In genomic region chr13:23610187-23610576, GRCh38 we compare ENCODE assay signal across 10 cellular contexts. TPM values are rescaled to one million over a fixed set of nuclear protein-coding genes. Genes with fewer than 3 reads are reported as not detected.
DNase-seq lines count a peak whose midpoint lies in the region; ATAC-seq and TF ChIP-seq lines count a peak whose summit lies in the region.
"Had no signal": no experiment of that assay in that cellular context is flagged by ENCODE, and none has a peak within 500 bp of the region (broad histone marks: within the 10 kb centered on the region; RNA-seq: fewer than 3 reads in every experiment).

No MANE protein-coding gene starts in this region.

- no peak overlapping the region for H2AFZ ChIP-seq in IMR-90 (replicated peaks; ENCODE audit: low read length, poor library complexity)

- H3K79me1 ChIP-seq in IMR-90 (ENCODE audit: low read depth in 1 of 2, low read length in 2 of 2), result peaks cover 4 to 13% of the 10 kb centered on the region in 2 experiments; a peak in 2 of 4 replicates

- H3K4me2 ChIP-seq in IMR-90 (ENCODE audit: low read depth, low read length), result peak overlapping the region; percentile 84
- H3K4me2 ChIP-seq: SK-N-SH had no signal

- DNase-seq in IMR-90 (peak; percentile 35), fibroblast of peridontal ligament (ENCODE audit: extremely low read depth) (peak; percentile 35), HAP-1 (ENCODE audit: low spot score in 2 of 2) (no peak), T1000 (lab: John Stamatoyannopoulos, UW) (no peak), middle frontal gyrus (ENCODE audit: extremely low spot score, low spot score) (no peak)
- DNase-seq: posterior cingulate gyrus, SK-N-SH had no signal

- 0 out of 2 replicates have a peak overlapping the region, but pooled peaks have one; percentile 6 for H3K4ac ChIP-seq in IMR-90 (ENCODE audit: low read depth, low read length)

- no peaks in the 10 kb centered on the region for H3K27me3 ChIP-seq in IMR-90 (ENCODE audit: control insufficient read depth, insufficient read depth, low read length)
- H3K27me3 ChIP-seq in rectal smooth muscle tissue (ENCODE audit: control insufficient read depth, insufficient read depth, low read length), result no peaks in the 10 kb centered on the region
- H3K27me3 ChIP-seq in HAP-1 (ENCODE audit: low read depth), result no peaks in the 10 kb centered on the region

- H3K23ac ChIP-seq in IMR-90 (ENCODE audit: low read depth, low read length), result 0 out of 2 replicates have a peak overlapping the region, but pooled peaks have one; percentile 6

- TF ChIP-seq POLR2A in IMR-90 (IDR thresholded peaks at IDR 0.05; ENCODE audit: low read depth, low read length), result no peak

- peaks cover 24% of the 10 kb centered on the region; the same call in 1 of the 2 replicates for H3K36me3 ChIP-seq in IMR-90 (ENCODE audit: control insufficient read depth, insufficient read depth, low read length)
- no peaks in the 10 kb centered on the region for H3K36me3 ChIP-seq in rectal smooth muscle tissue (ENCODE audit: control insufficient read depth, insufficient read depth, low read length)
- no peaks in the 10 kb centered on the region for H3K36me3 ChIP-seq in HAP-1 (replicated peaks)

- no TSS peak for BruUV-seq in IMR-90 (replicated peaks; lab: Mats Ljungman, UMichigan)

- no peak overlapping the region for H2BK20ac ChIP-seq in IMR-90 (ENCODE audit: low read depth, low read length)

- H3K4me3 ChIP-seq in GM08714 (ENCODE audit: low read length) (peak overlapping the region; percentile 52; the same call in 1 of the 2 replicates), IMR-90 (ENCODE audit: insufficient read depth, low read depth, low read length) (no peak overlapping the region), rectal smooth muscle tissue (ENCODE audit: low read length) (peak overlapping the region; percentile 11), HAP-1 (no peak overlapping the region)

- no peak for TF ChIP-seq CTCF in IMR-90 (conservative IDR thresholded peaks at IDR 0.05; ENCODE audit: low read depth, low read length)

- H3K4me1 ChIP-seq in IMR-90 (ENCODE audit: control insufficient read depth, insufficient read depth, low read length) (peaks cover 18% of the 10 kb centered on the region), rectal smooth muscle tissue (ENCODE audit: control insufficient read depth, insufficient read depth, low read length) (peaks cover 9% of the 10 kb centered on the region), HAP-1 (peaks cover 22% of the 10 kb centered on the region)

- H2AK9ac ChIP-seq in IMR-90 (replicated peaks; ENCODE audit: low read depth, low read length, poor library complexity), result no peak overlapping the region

- ATAC-seq in IMR-90 (ENCODE audit: low read depth) (peak; percentile 6), GM18520 (IDR thresholded peaks at IDR 0.05; ENCODE audit: unreplicated experiment) (no peak)

- H4K5ac ChIP-seq in IMR-90 (ENCODE audit: low read depth, low read length), result peak overlapping the region; percentile 89

- WGBS in IMR-90 (ENCODE audit: extremely low coverage in 2 of 2, insufficient read length in 1 of 2), 2 experiments, result no CpG with 5 or more reads among the region's 1 CpG

- H3K27ac ChIP-seq in IMR-90 (ENCODE audit: insufficient read depth, low read length), result peak overlapping the region; percentile 77
- H3K27ac ChIP-seq in rectal smooth muscle tissue (ENCODE audit: low read depth, low read length), result no peak overlapping the region

- no peaks in the 10 kb centered on the region for H4K20me1 ChIP-seq in IMR-90 (ENCODE audit: insufficient read depth, low read length)

- no peak overlapping the region for H3K9ac ChIP-seq in IMR-90 (ENCODE audit: low read depth, low read length)
- no peak overlapping the region for H3K9ac ChIP-seq in rectal smooth muscle tissue (ENCODE audit: low read length)
- H3K9ac ChIP-seq: SK-N-SH had no signal

- no peak overlapping the region for H2AK5ac ChIP-seq in IMR-90 (ENCODE audit: low read depth, low read length)

- no peak overlapping the region for H2BK15ac ChIP-seq in IMR-90 (ENCODE audit: low read depth, low read length)

- peak overlapping the region; percentile 44 for H2BK120ac ChIP-seq in IMR-90 (ENCODE audit: low read depth, low read length)

- H3K14ac ChIP-seq in IMR-90 (replicated peaks; ENCODE audit: low read depth, low read length), result peak overlapping the region; percentile 5; the same call in 1 of the 2 replicates

- POLR2A ChIA-PET in IMR-90 (lab: Charles Lee; ENCODE audit: unreplicated experiment), result interaction anchor here (1.3 kb wide), 1 partner anchor 279 kb away, joined by 3 read pairs; the partner anchor contains the start of gene MIPEP

- dilution Hi-C loops in IMR-90 (cut with HindIII; ENCODE audit: low sequenced_read_pairs, unreplicated experiment), result no loop called here

- H3K9me3 ChIP-seq in IMR-90 (ENCODE audit: control insufficient read depth, insufficient read depth, low read length) (no peaks in the 10 kb centered on the region), HAP-1 (no peaks in the 10 kb centered on the region)
- H3K9me3 ChIP-seq: SK-N-SH had no signal

- H3K9me1 ChIP-seq in IMR-90 (ENCODE audit: insufficient read depth, low read length), result peaks cover 8% of the 10 kb centered on the region; the same call in 1 of the 2 replicates

- in situ Hi-C loops in IMR-90 (cut with MboI; ENCODE audit: low sequenced_read_pairs) (no loop called here), HAP-1 (cut with MboI; ENCODE audit: low sequenced_read_pairs) (no loop called here)

- peak overlapping the region in 1 of 2 experiments; percentile 33; a peak in 2 of 4 replicates for H4K8ac ChIP-seq in IMR-90 (ENCODE audit: low read depth in 2 of 2, low read length in 2 of 2)

- H3K56ac ChIP-seq in IMR-90 (ENCODE audit: extremely low read depth, insufficient read depth, low read length), result no peak overlapping the region

- CTCF ChIA-PET in IMR-90 (lab: Yijun Ruan, JAX), result no interaction called here

- TF ChIP-seq RAD21 in IMR-90 (IDR thresholded peaks at IDR 0.05; ENCODE audit: low read length), result no peak

- peak overlapping the region; percentile 75 for H2BK5ac ChIP-seq in IMR-90 (ENCODE audit: low read depth, low read length, poor library complexity, severe bottlenecking)

- intact Hi-C loops in IMR-90 (cut with micrococcal nuclease), result no loop called here

- H4K91ac ChIP-seq in IMR-90 (ENCODE audit: insufficient read depth, low read depth, low read length), result peak overlapping the region; percentile 2

- peak overlapping the region; percentile 94 for H3K18ac ChIP-seq in IMR-90 (ENCODE audit: low read depth, low read length)

TF ChIP-seq in IMR-90, 13 proteins besides CTCF, POLR2A, EP300 and RAD21:
- TF ChIP-seq USF2 (IDR thresholded peaks at IDR 0.05; ENCODE audit: low read depth, low read length) (no peak), CHD1 (IDR thresholded peaks at IDR 0.05; ENCODE audit: low read depth, low read length) (no peak), SMC3 (IDR thresholded peaks at IDR 0.05; ENCODE audit: low read depth, low read length) (no peak), NFE2L2 (IDR thresholded peaks at IDR 0.05; ENCODE audit: low read depth, low read length) (no peak), ELK1 (IDR thresholded peaks at IDR 0.05; ENCODE audit: borderline replicate concordance, low read depth, low read length) (no peak), RFX5 (IDR thresholded peaks at IDR 0.05; ENCODE audit: low read depth, low read length) (no peak), CEBPB (IDR thresholded peaks at IDR 0.05; ENCODE audit: low read depth, low read length) (no peak), FOS (IDR thresholded peaks at IDR 0.05; ENCODE audit: low read depth, low read length) (no peak), MXI1 (IDR thresholded peaks at IDR 0.05; ENCODE audit: borderline replicate concordance, low read depth, low read length) (no peak), MAZ (IDR thresholded peaks at IDR 0.05; ENCODE audit: borderline replicate concordance, low read depth, low read length) (no peak), BHLHE40 (IDR thresholded peaks at IDR 0.05; ENCODE audit: low read depth, low read length) (no peak), MAFK (IDR thresholded peaks at IDR 0.05; ENCODE audit: low read depth, low read length) (no peak), RCOR1 (IDR thresholded peaks at IDR 0.05; ENCODE audit: insufficient replicate concordance, low read length) (no peak)

RNA-seq across cellular contexts. Expression of gene TNFRSF19, which starts 40.0 kb away (rescaled TPM):
- 18.6 and 21.9 TPM in 2 replicates for total RNA-seq in IMR-90 (2012; rRNA removed)
- 19.8 and 26.3 TPM in 2 replicates for polyA plus RNA-seq in IMR-90 (2012; rRNA removed)
- polyA plus RNA-seq in IMR-90 (2012; cell fraction: cytosol; rRNA removed), result 22.9 and 37.5 TPM in 2 replicates
- polyA plus RNA-seq in IMR-90 (2012; cell fraction: nucleus; rRNA removed; ENCODE audit: low replicate concordance), result 17.5 and 57.8 TPM in 2 replicates

Comparison
In these comparisons a context has a peak if more than half of its experiments do, and no peak if none do; other contexts are left out.
1. H3K4me3 ChIP-seq: peak in GM08714 (single experiment) and rectal smooth muscle tissue (single experiment); none in IMR-90 (single experiment) and HAP-1 (single experiment).
2. DNase-seq: peak in IMR-90 (single experiment) and fibroblast of peridontal ligament (single experiment); none in HAP-1 (0 of 2), T1000 (single experiment) and middle frontal gyrus (single experiment).